In genomic region chr4:57074753-57075152, GRCh38 we compare ENCODE assay signal across 12 cellular contexts. TPM values are rescaled to one million over a fixed set of nuclear protein-coding genes. Genes with fewer than 3 reads are reported as not detected.
A peak's percentile ranks its signal among the peaks of the same experiment; 100 is the strongest.
DNase-seq lines count a peak whose midpoint lies in the region; ATAC-seq and TF ChIP-seq lines count a peak whose summit lies in the region.
"Had no signal": no experiment of that assay in that cellular context is flagged by ENCODE, and none has a peak within 500 bp of the region (broad histone marks: within the 10 kb centered on the region; RNA-seq: fewer than 3 reads in every experiment).

No MANE protein-coding gene starts in this region.

- H3K36me3 ChIP-seq in HEK293 (ENCODE audit: control insufficient read depth in 2 of 2, insufficient read depth in 1 of 2, low read length in 2 of 2): no peaks in the 10 kb centered on the region
- H3K36me3 ChIP-seq in adipocyte (ENCODE audit: control insufficient read depth, insufficient read depth, low read length, severe bottlenecking): no peaks in the 10 kb centered on the region
- H3K36me3 ChIP-seq in testis (ENCODE audit: low read depth, missing control alignments): no peaks in the 10 kb centered on the region
- no peaks in the 10 kb centered on the region for H3K36me3 ChIP-seq in stomach
- H3K36me3 ChIP-seq: SJCRH30 had no signal

- no peak overlapping the region for H3K27ac ChIP-seq in HEK293 (ENCODE audit: extremely low read depth, low read depth, low read length)
- peak overlapping the region; percentile 22 to 31 for H3K27ac ChIP-seq in testis
- H3K27ac ChIP-seq in stomach: no peak overlapping the region
- H3K27ac ChIP-seq: SJCRH30 had no signal

- no peaks in the 10 kb centered on the region for H3K9me3 ChIP-seq in HEK293 (ENCODE audit: control insufficient read depth, insufficient read depth, low read depth, low read length)
- no peaks in the 10 kb centered on the region for H3K9me3 ChIP-seq in adipocyte (ENCODE audit: control insufficient read depth, low read length)
- no peaks in the 10 kb centered on the region for H3K9me3 ChIP-seq in testis
- H3K9me3 ChIP-seq in stomach: no peaks in the 10 kb centered on the region
- H3K9me3 ChIP-seq: SJCRH30 had no signal

- H3K4me1 ChIP-seq in HEK293 (ENCODE audit: control insufficient read depth, insufficient read depth, low read length) (peaks cover 10% of the 10 kb centered on the region), adipocyte (ENCODE audit: control insufficient read depth, insufficient read depth, low read length) (peaks cover 39% of the 10 kb centered on the region), testis (peaks cover 21% of the 10 kb centered on the region), stomach (peaks cover 0 to 37% (median 13%) of the 10 kb centered on the region in 4 donors)

- H3K27me3 ChIP-seq in adipocyte (replicated peaks; ENCODE audit: control insufficient read depth, insufficient read depth, low read length) (no peaks in the 10 kb centered on the region), testis (no peaks in the 10 kb centered on the region), stomach (no peaks in the 10 kb centered on the region)
- H3K27me3 ChIP-seq: SJCRH30 had no signal

- POLR2A ChIA-PET in HEK293 (lab: Yijun Ruan, JAX): interaction anchor here (2.8 kb wide), 1 partner anchor 97 kb away, joined by 11 read pairs; the partner anchor contains the start of genes NOA1 and POLR2B

- 18 to 26% methylated on average over 4 of the region's 4 CpGs for WGBS in testis, 2 donors
- 15 to 28% (median 21%) methylated on average over 4 of the region's 4 CpGs for WGBS in stomach, 5 donors

- H3K4me3 ChIP-seq in HEK293 (ENCODE audit: low read depth, low read length) (no peak overlapping the region), adipocyte (ENCODE audit: low read length) (no peak overlapping the region), foreskin fibroblast (ENCODE audit: low read depth in 1 of 2, low read length in 2 of 2) (no peak overlapping the region), testis (no peak overlapping the region), stomach (no peak overlapping the region)
- H3K4me3 ChIP-seq: SJCRH30 had no signal

- CTCF ChIA-PET in HEK293 (lab: Yijun Ruan, JAX): interaction anchor here (1.5 kb wide), 1 partner anchor 34 kb away, joined by 3 read pairs; no protein-coding TSS in a partner anchor

- DNase-seq in adipocyte (ENCODE audit: low read depth) (peak; percentile 92), foreskin fibroblast (peak; percentile 70 to 87), testis (no peak), DMS 273 (lab: John Stamatoyannopoulos, UW; ENCODE audit: unreplicated experiment) (no peak), stomach (no peak), NCI-H1694 (lab: John Stamatoyannopoulos, UW) (no peak)
- DNase-seq: activated naive CD8-positive, alpha-beta T cell treated with anti-CD3 and anti-CD28 coated beads, Interleukin-2, amount 10 ng/mL, durations not matched to agents 7 days and 5 days; DND-41; NCI-H446; SJCRH30 had no signal

- intact Hi-C loops in testis (cut with DNase I; ENCODE audit: low total_unique reads): no loop called here
- intact Hi-C loops in stomach (cut with DNase I; ENCODE audit: low total_unique reads): no loop called here

- no peak for TF ChIP-seq CTCF in HEK293 (tag by site-specific recombination; IDR thresholded peaks at IDR 0.05)
- no peak for TF ChIP-seq CTCF in foreskin fibroblast (IDR thresholded peaks at IDR 0.05; ENCODE audit: low read depth, low read length)
- TF ChIP-seq CTCF in testis (IDR thresholded peaks at IDR 0.05): no peak
- TF ChIP-seq CTCF in stomach (IDR thresholded peaks at IDR 0.05): no peak

- TF ChIP-seq POLR2A in testis (IDR thresholded peaks at IDR 0.05) (no peak), stomach (IDR thresholded peaks at IDR 0.05) (no peak)

- ATAC-seq in HG03457 (IDR thresholded peaks at IDR 0.05; ENCODE audit: unreplicated experiment): no peak

- no peak overlapping the region for H3K9ac ChIP-seq in adipocyte (ENCODE audit: low read length)

- no peak for TF ChIP-seq EP300 in stomach (IDR thresholded peaks at IDR 0.05)

TF ChIP-seq in HEK293, 187 proteins besides CTCF, POLR2A, EP300 and RAD21:
- TF ChIP-seq ZBTB44 (tag by site-specific recombination; IDR thresholded peaks at IDR 0.05): peak; percentile 85
- TF ChIP-seq ZEB2 (tag by site-specific recombination; IDR thresholded peaks at IDR 0.05): 0 out of 2 replicates have a peak, but pooled peaks have one; percentile 19
- TF ChIP-seq ZNF629 (tag by site-specific recombination; IDR thresholded peaks at IDR 0.05): peak; percentile 23; the same call in 1 of the 2 replicates
- TF ChIP-seq ZNF777 (tag by site-specific recombination; IDR thresholded peaks at IDR 0.05; ENCODE audit: borderline replicate concordance): no peak
- TF ChIP-seq GFI1B (tag by site-specific recombination; IDR thresholded peaks at IDR 0.05): peak; percentile 82
TF ChIP-seq in HEK293: peak in this region for 4.

RNA-seq across cellular contexts. Expression of gene IGFBP7, which starts 35.4 kb away (rescaled TPM):
- total RNA-seq in testis (100 to 1,000 TPM; 451 to 817 TPM), stomach (100 to 1,000 TPM; 188 to 972 (median 281) TPM)
- polyA plus RNA-seq in testis (ENCODE audit: insufficient read depth, low read depth, low replicate concordance) (531 TPM), stomach (100 to 1,000 TPM in 1 of 3 donors, 10 to 100 TPM in 2; 71.8 to 199 (median 85.9) TPM)

Comparison
In these comparisons a context has a peak if more than half of its experiments do, and no peak if none do; other contexts are left out.
1. H3K27ac ChIP-seq: peak in testis (2 of 2); none in HEK293 (single experiment) and stomach (0 of 5).
2. DNase-seq: peak in adipocyte (single experiment) and foreskin fibroblast (2 of 2); none in testis (single experiment), DMS 273 (single experiment), stomach (single experiment) and NCI-H1694 (single experiment).